1 cellular context compared by ENCODE assay signal in genomic region chr11:17921620-17922473, GRCh38.
TF ChIP-seq lines count a peak whose summit lies in the region.

No MANE protein-coding gene starts in this region.

TF ChIP-seq in HepG2, 621 proteins besides CTCF, POLR2A, EP300 and RAD21 (continued from another document):
- TF ChIP-seq, protein P1, sequence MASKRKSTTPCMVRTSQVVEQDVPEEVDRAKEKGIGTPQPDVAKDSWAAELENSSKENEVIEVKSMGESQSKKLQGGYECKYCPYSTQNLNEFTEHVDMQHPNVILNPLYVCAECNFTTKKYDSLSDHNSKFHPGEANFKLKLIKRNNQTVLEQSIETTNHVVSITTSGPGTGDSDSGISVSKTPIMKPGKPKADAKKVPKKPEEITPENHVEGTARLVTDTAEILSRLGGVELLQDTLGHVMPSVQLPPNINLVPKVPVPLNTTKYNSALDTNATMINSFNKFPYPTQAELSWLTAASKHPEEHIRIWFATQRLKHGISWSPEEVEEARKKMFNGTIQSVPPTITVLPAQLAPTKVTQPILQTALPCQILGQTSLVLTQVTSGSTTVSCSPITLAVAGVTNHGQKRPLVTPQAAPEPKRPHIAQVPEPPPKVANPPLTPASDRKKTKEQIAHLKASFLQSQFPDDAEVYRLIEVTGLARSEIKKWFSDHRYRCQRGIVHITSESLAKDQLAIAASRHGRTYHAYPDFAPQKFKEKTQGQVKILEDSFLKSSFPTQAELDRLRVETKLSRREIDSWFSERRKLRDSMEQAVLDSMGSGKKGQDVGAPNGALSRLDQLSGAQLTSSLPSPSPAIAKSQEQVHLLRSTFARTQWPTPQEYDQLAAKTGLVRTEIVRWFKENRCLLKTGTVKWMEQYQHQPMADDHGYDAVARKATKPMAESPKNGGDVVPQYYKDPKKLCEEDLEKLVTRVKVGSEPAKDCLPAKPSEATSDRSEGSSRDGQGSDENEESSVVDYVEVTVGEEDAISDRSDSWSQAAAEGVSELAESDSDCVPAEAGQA (IDR thresholded peaks at IDR 0.05; ENCODE audit: low read depth), result no peak
- TF ChIP-seq, protein P1 (CRISPR knock-in tag; IDR thresholded peaks at IDR 0.05; ENCODE audit: borderline replicate concordance), result no peak
- TF ChIP-seq, protein P2, sequence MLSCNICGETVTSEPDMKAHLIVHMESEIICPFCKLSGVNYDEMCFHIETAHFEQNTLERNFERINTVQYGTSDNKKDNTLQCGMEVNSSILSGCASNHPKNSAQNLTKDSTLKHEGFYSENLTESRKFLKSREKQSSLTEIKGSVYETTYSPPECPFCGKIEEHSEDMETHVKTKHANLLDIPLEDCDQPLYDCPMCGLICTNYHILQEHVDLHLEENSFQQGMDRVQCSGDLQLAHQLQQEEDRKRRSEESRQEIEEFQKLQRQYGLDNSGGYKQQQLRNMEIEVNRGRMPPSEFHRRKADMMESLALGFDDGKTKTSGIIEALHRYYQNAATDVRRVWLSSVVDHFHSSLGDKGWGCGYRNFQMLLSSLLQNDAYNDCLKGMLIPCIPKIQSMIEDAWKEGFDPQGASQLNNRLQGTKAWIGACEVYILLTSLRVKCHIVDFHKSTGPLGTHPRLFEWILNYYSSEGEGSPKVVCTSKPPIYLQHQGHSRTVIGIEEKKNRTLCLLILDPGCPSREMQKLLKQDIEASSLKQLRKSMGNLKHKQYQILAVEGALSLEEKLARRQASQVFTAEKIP (CRISPR knock-in tag; IDR thresholded peaks at IDR 0.05; ENCODE audit: borderline replicate concordance), result no peak
